1 cellular context compared by ENCODE assay signal in the genomic region with DNA sequence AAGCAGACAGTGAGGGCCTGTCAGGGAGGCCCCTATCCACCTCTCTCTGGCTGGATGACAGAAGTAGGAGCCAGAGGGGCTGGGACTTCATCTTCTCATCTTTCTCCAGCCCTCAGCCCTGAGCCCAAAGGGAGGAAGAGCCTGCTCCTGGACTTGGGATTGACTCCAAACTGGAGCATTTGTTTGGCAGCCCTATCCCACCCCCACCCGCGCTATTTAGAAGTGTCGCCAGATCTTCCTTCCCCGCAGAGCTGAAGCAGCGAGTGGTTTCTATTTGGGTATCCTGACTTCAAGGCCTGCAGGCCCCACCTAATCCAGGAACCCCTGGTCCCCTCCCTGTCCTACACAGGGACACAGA.
TF ChIP-seq lines count a peak whose summit lies in the region.

No MANE protein-coding gene starts in this region.

TF ChIP-seq in SK-N-SH, 30 proteins besides CTCF, POLR2A, EP300 and RAD21:
- TF ChIP-seq, protein P1, sequence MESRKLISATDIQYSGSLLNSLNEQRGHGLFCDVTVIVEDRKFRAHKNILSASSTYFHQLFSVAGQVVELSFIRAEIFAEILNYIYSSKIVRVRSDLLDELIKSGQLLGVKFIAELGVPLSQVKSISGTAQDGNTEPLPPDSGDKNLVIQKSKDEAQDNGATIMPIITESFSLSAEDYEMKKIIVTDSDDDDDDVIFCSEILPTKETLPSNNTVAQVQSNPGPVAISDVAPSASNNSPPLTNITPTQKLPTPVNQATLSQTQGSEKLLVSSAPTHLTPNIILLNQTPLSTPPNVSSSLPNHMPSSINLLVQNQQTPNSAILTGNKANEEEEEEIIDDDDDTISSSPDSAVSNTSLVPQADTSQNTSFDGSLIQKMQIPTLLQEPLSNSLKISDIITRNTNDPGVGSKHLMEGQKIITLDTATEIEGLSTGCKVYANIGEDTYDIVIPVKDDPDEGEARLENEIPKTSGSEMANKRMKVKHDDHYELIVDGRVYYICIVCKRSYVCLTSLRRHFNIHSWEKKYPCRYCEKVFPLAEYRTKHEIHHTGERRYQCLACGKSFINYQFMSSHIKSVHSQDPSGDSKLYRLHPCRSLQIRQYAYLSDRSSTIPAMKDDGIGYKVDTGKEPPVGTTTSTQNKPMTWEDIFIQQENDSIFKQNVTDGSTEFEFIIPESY (IDR thresholded peaks at IDR 0.05; ENCODE audit: borderline replicate concordance, low read depth) = no peak
- TF ChIP-seq TAF1 (IDR thresholded peaks at IDR 0.05; ENCODE audit: borderline replicate concordance, low read depth, low read length) (no peak), GABPA (IDR thresholded peaks at IDR 0.05; ENCODE audit: low read depth) (no peak), EZH2phosphoT487 (IDR thresholded peaks at IDR 0.05; ENCODE audit: borderline replicate concordance, low read depth) (no peak), SMC3 (IDR thresholded peaks at IDR 0.05; ENCODE audit: low read depth, low read length) (no peak), GATA2 (CRISPR knock-in tag; IDR thresholded peaks at IDR 0.05) (no peak), SIN3A (IDR thresholded peaks at IDR 0.05; ENCODE audit: borderline replicate concordance, low read depth, low read length) (no peak), IRF3 (IDR thresholded peaks at IDR 0.05; ENCODE audit: low read depth, low read length) (no peak), RCOR1 (IDR thresholded peaks at IDR 0.05; ENCODE audit: low read length) (no peak), TCF12 (IDR thresholded peaks at IDR 0.05) (no peak), NFIC (IDR thresholded peaks at IDR 0.05; ENCODE audit: borderline replicate concordance) (no peak)
- TF ChIP-seq, protein P2, sequence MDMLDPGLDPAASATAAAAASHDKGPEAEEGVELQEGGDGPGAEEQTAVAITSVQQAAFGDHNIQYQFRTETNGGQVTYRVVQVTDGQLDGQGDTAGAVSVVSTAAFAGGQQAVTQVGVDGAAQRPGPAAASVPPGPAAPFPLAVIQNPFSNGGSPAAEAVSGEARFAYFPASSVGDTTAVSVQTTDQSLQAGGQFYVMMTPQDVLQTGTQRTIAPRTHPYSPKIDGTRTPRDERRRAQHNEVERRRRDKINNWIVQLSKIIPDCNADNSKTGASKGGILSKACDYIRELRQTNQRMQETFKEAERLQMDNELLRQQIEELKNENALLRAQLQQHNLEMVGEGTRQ (IDR thresholded peaks at IDR 0.05; ENCODE audit: borderline replicate concordance, low read depth, low read length) = no peak
